18 cellular contexts compared by ENCODE assay signal in the genomic region with DNA sequence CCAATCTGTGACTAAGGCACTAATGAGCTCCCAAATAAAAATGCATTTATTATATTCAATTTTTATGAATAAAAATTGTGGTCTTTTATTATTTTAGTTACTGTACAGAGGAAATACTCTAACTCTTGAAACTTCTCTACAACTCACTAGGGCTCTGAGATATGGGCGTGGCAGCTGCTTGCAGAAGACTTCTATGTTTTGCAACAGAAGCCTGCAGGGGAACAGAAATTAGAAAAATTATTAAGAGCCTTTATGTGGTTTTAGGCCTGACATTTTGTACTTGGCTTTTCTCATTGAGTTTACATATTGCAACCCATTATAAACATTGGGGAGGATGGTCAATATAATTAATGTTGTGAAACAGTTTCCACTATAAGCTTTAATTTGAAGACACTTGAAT.
A peak's percentile ranks its signal among the peaks of the same experiment; 100 is the strongest.
DNase-seq lines count a peak whose midpoint lies in the region; TF ChIP-seq lines count a peak whose summit lies in the region.
"Had no signal": no experiment of that assay in that cellular context is flagged by ENCODE, and none has a peak within 500 bp of the region (broad histone marks: within the 10 kb centered on the region; RNA-seq: fewer than 3 reads in every experiment).

No MANE protein-coding gene starts in this region.

- no peak overlapping the region for H3K4me3 Mint-ChIP-seq in nephron progenitor cell
- no peak overlapping the region for H3K4me3 Mint-ChIP-seq in activated T-helper 1 cell treated with anti-CD3 and anti-CD28 coated beads, Interleukin-12 subunit alpha, Interleukin-12 subunit beta, Interleukin-2, Interleukin-4 antibody, amounts not matched to agents 30 ng/mL and 10 ng/mL and 1 ng/mL, durations not matched to agents 14 hours and 24 hours and 36 hours
- H3K4me3 Mint-ChIP-seq in activated CD4-positive, alpha-beta T cell treated with anti-CD3 and anti-CD28 coated beads, Interleukin-2, amount 10 ng/mL, durations not matched to agents 24 days and 14 days: no peak overlapping the region
- H3K4me3 Mint-ChIP-seq: CD4-positive, alpha-beta T cell had no signal

- no peaks in the 10 kb centered on the region for H3K36me3 Mint-ChIP-seq in nephron progenitor cell (ENCODE audit: low read depth)
- H3K36me3 Mint-ChIP-seq in activated T-helper 1 cell treated with anti-CD3 and anti-CD28 coated beads, Interleukin-12 subunit alpha, Interleukin-12 subunit beta, Interleukin-2, Interleukin-4 antibody, amounts not matched to agents 30 ng/mL and 10 ng/mL and 1 ng/mL, durations not matched to agents 14 hours and 24 hours and 36 hours (ENCODE audit: low read depth): no peaks in the 10 kb centered on the region
- H3K36me3 Mint-ChIP-seq in activated CD4-positive, alpha-beta T cell treated with anti-CD3 and anti-CD28 coated beads, Interleukin-2, amount 10 ng/mL, durations not matched to agents 24 days and 14 days (ENCODE audit: low read depth): no peaks in the 10 kb centered on the region

- no peak overlapping the region for H3K27ac Mint-ChIP-seq in nephron progenitor cell
- no peak overlapping the region for H3K27ac Mint-ChIP-seq in activated T-helper 1 cell treated with anti-CD3 and anti-CD28 coated beads, Interleukin-12 subunit alpha, Interleukin-12 subunit beta, Interleukin-2, Interleukin-4 antibody, amounts not matched to agents 30 ng/mL and 10 ng/mL and 1 ng/mL, durations not matched to agents 14 hours and 24 hours and 36 hours
- H3K27ac Mint-ChIP-seq in activated CD4-positive, alpha-beta T cell treated with anti-CD3 and anti-CD28 coated beads, Interleukin-2, amount 10 ng/mL, durations not matched to agents 24 days and 14 days: no peak overlapping the region
- H3K27ac Mint-ChIP-seq: CD4-positive, alpha-beta T cell had no signal

- intact Hi-C loops in activated T-helper 1 cell treated with anti-CD3 and anti-CD28 coated beads, Interleukin-12 subunit alpha, Interleukin-12 subunit beta, Interleukin-2, Interleukin-4 antibody, amounts not matched to agents 30 ng/mL and 10 ng/mL and 1 ng/mL, durations not matched to agents 14 hours and 24 hours and 36 hours (cut with micrococcal nuclease): no loop called here
- intact Hi-C loops in activated CD4-positive, alpha-beta T cell treated with anti-CD3 and anti-CD28 coated beads, Interleukin-2, amount 10 ng/mL, durations not matched to agents 24 days and 14 days (cut with micrococcal nuclease): no loop called here

- DNase-seq in EH (ENCODE audit: low read depth) (peak; percentile 4), NOMO-1 (lab: John Stamatoyannopoulos, UW; ENCODE audit: unreplicated experiment in 2 of 2) (peak; percentile 49 to 81), amniotic epithelial cell (ENCODE audit: low read depth) (peak; percentile 7), iris pigment epithelial cell (ENCODE audit: low read depth) (peak; percentile 56), inferior parietal cortex (ENCODE audit: extremely low spot score) (no peak), nephron progenitor cell (no peak)
- DNase-seq in activated T-helper 1 cell treated with anti-CD3 and anti-CD28 coated beads, Interleukin-12 subunit alpha, Interleukin-12 subunit beta, Interleukin-2, Interleukin-4 antibody, amounts not matched to agents 30 ng/mL and 10 ng/mL and 1 ng/mL, durations not matched to agents 14 hours and 24 hours and 36 hours (ENCODE audit: low spot score): no peak
- DNase-seq in activated CD4-positive, alpha-beta T cell treated with anti-CD3 and anti-CD28 coated beads, Interleukin-2, amount 10 ng/mL, durations not matched to agents 24 days and 14 days: no peak
- DNase-seq: Caco-2; CD4-positive, alpha-beta T cell; GOT3; IMR-90; Karpas-422; NCI-H1417; NCI-H187 treated with DMSO at 0.1 percent for 48 hours; NCI-H2227 treated with DMSO at 0.1 percent for 48 hours; NCI-H82; Right ventricle myocardium superior had no signal

- H3K9me3 Mint-ChIP-seq in nephron progenitor cell: no peaks in the 10 kb centered on the region
- H3K9me3 Mint-ChIP-seq in activated T-helper 1 cell treated with anti-CD3 and anti-CD28 coated beads, Interleukin-12 subunit alpha, Interleukin-12 subunit beta, Interleukin-2, Interleukin-4 antibody, amounts not matched to agents 30 ng/mL and 10 ng/mL and 1 ng/mL, durations not matched to agents 14 hours and 24 hours and 36 hours: no peaks in the 10 kb centered on the region
- H3K9me3 Mint-ChIP-seq in activated CD4-positive, alpha-beta T cell treated with anti-CD3 and anti-CD28 coated beads, Interleukin-2, amount 10 ng/mL, durations not matched to agents 24 days and 14 days: no peaks in the 10 kb centered on the region
- H3K9me3 Mint-ChIP-seq: CD4-positive, alpha-beta T cell had no signal

- no peaks in the 10 kb centered on the region for H3K27me3 Mint-ChIP-seq in nephron progenitor cell (ENCODE audit: low read depth, poor library complexity)
- H3K27me3 Mint-ChIP-seq in activated T-helper 1 cell treated with anti-CD3 and anti-CD28 coated beads, Interleukin-12 subunit alpha, Interleukin-12 subunit beta, Interleukin-2, Interleukin-4 antibody, amounts not matched to agents 30 ng/mL and 10 ng/mL and 1 ng/mL, durations not matched to agents 14 hours and 24 hours and 36 hours (ENCODE audit: insufficient read depth): no peaks in the 10 kb centered on the region
- H3K27me3 Mint-ChIP-seq in activated CD4-positive, alpha-beta T cell treated with anti-CD3 and anti-CD28 coated beads, Interleukin-2, amount 10 ng/mL, durations not matched to agents 24 days and 14 days: no peaks in the 10 kb centered on the region
- H3K27me3 Mint-ChIP-seq: CD4-positive, alpha-beta T cell had no signal

- no peak for TF ChIP-seq CTCF in nephron progenitor cell (IDR thresholded peaks at IDR 0.05)

- no peaks in the 10 kb centered on the region for H3K4me1 Mint-ChIP-seq in nephron progenitor cell
- H3K4me1 Mint-ChIP-seq in activated T-helper 1 cell treated with anti-CD3 and anti-CD28 coated beads, Interleukin-12 subunit alpha, Interleukin-12 subunit beta, Interleukin-2, Interleukin-4 antibody, amounts not matched to agents 30 ng/mL and 10 ng/mL and 1 ng/mL, durations not matched to agents 14 hours and 24 hours and 36 hours (ENCODE audit: low read depth): no peaks in the 10 kb centered on the region
- no peaks in the 10 kb centered on the region for H3K4me1 Mint-ChIP-seq in activated CD4-positive, alpha-beta T cell treated with anti-CD3 and anti-CD28 coated beads, Interleukin-2, amount 10 ng/mL, durations not matched to agents 24 days and 14 days

Comparison
In these comparisons a context has a peak if more than half of its experiments do, and no peak if none do; other contexts are left out.
1. DNase-seq: peak in EH (single experiment), NOMO-1 (2 of 2), amniotic epithelial cell (single experiment) and iris pigment epithelial cell (single experiment); none in inferior parietal cortex (single experiment), nephron progenitor cell (single experiment), activated T-helper 1 cell treated with anti-CD3 and anti-CD28 coated beads, Interleukin-12 subunit alpha, Interleukin-12 subunit beta, Interleukin-2, Interleukin-4 antibody, amounts not matched to agents 30 ng/mL and 10 ng/mL and 1 ng/mL, durations not matched to agents 14 hours and 24 hours and 36 hours (single experiment) and activated CD4-positive, alpha-beta T cell treated with anti-CD3 and anti-CD28 coated beads, Interleukin-2, amount 10 ng/mL, durations not matched to agents 24 days and 14 days (single experiment).